Comparison of ENCODE assay signal across 32 cellular contexts in genomic region chr10:127368101-127368500, GRCh38.
"Had no signal": no experiment of that assay in that cellular context is flagged by ENCODE, and none has a peak within 500 bp of the region (broad histone marks: within the 10 kb centered on the region; RNA-seq: fewer than 3 reads in every experiment).

No MANE protein-coding gene starts in this region.

- H3K9me3 ChIP-seq: gastroesophageal sphincter had no signal

- H3K4me1 Mint-ChIP-seq: activated B cell treated with CpG ODN at 0.5 μM for 24 hours; activated T-helper 17 cell treated with anti-CD3 and anti-CD28 coated beads, Interleukin-2, amount 50 U/mL, for 72 hours; central memory CD8-positive, alpha-beta T cell; endodermal cell; T-helper 17 cell had no signal

- H3K27me3 ChIP-seq: brain microvascular endothelial cell, dorsolateral prefrontal cortex, foreskin keratinocyte, gastroesophageal sphincter had no signal

- H3K4me1 ChIP-seq: foreskin keratinocyte, gastroesophageal sphincter had no signal

- DNase-seq: activated B cell treated with CpG ODN at 0.5 μM for 24 hours; activated CD4-positive, alpha-beta T cell treated with anti-CD3 and anti-CD28 coated beads for 48 hours; activated CD4-positive, alpha-beta T cell treated with anti-CD3 and anti-CD28 coated beads, Interleukin-2, amount 50 U/mL, for 1 hour; activated CD4-positive, alpha-beta T cell treated with anti-CD3 and anti-CD28 coated beads, Interleukin-2, amount 50 U/mL, for 48 hours; activated CD8-positive, alpha-beta memory T cell treated with anti-CD3 and anti-CD28 coated beads for 24 hours; activated CD8-positive, alpha-beta T cell treated with anti-CD3 and anti-CD28 coated beads for 36 hours; activated effector memory CD4-positive, alpha-beta T cell treated with Interleukin-2 at 50 U/mL for 16 hours; activated gamma-delta T cell treated with Interleukin-2 at 50 U/mL for 16 hours; activated naive CD4-positive, alpha-beta T cell treated with anti-CD3 and anti-CD28 coated beads, Interleukin-2, amount 50 U/mL, for 16 hours; activated naive CD4-positive, alpha-beta T cell treated with Interleukin-2 at 50 U/mL for 16 hours; activated T-cell treated with anti-CD3 and anti-CD28 coated beads, Interleukin-2, amount 50 U/mL, for 24 hours; amniotic stem cell; anterior cingulate cortex; brain microvascular endothelial cell; dorsolateral prefrontal cortex; effector memory CD4-positive, alpha-beta T cell; endodermal cell; foreskin keratinocyte; head of caudate nucleus; T-helper 1 cell; T-helper 17 cell; T1000; WERI-Rb-1 had no signal

- H3K27me3 Mint-ChIP-seq: activated B cell treated with CpG ODN at 0.5 μM for 24 hours; activated CD8-positive, alpha-beta T cell treated with anti-CD3 and anti-CD28 coated beads for 36 hours; activated naive CD8-positive, alpha-beta T cell; activated T-cell treated with anti-CD3 and anti-CD28 coated beads, Interleukin-2, amount 50 U/mL, for 24 hours; activated T-helper 17 cell treated with anti-CD3 and anti-CD28 coated beads, Interleukin-2, amount 50 U/mL, for 72 hours; central memory CD8-positive, alpha-beta T cell; dendritic cell treated with granulocyte-macrophage colony-stimulating factor and Interleukin-4, amounts not matched to agents 40 ng/mL and 50 ng/mL, for 4 days had no signal

- H3K36me3 Mint-ChIP-seq: activated naive CD8-positive, alpha-beta T cell had no signal

- H3K36me3 ChIP-seq: brain microvascular endothelial cell, WERI-Rb-1 had no signal

- H3K4me3 Mint-ChIP-seq: activated B cell treated with CpG ODN at 0.5 μM for 24 hours; activated CD8-positive, alpha-beta T cell treated with anti-CD3 and anti-CD28 coated beads for 36 hours; activated naive CD8-positive, alpha-beta T cell; activated T-cell treated with anti-CD3 and anti-CD28 coated beads, Interleukin-2, amount 50 U/mL, for 24 hours; activated T-helper 17 cell treated with anti-CD3 and anti-CD28 coated beads, Interleukin-2, amount 50 U/mL, for 72 hours; central memory CD8-positive, alpha-beta T cell; dendritic cell treated with granulocyte-macrophage colony-stimulating factor and Interleukin-4, amounts not matched to agents 40 ng/mL and 50 ng/mL, for 4 days; endodermal cell; T-helper 17 cell; T-helper 2 cell treated with Interferon-gamma antibody and Interleukin-4, amounts not matched to agents 5 μg/mL and 100 μg/mL, for 36 hours had no signal

- H3K4me3 ChIP-seq: coronary artery, dorsolateral prefrontal cortex, gastroesophageal sphincter had no signal

- H3K27ac ChIP-seq: brain microvascular endothelial cell, coronary artery, foreskin keratinocyte, gastroesophageal sphincter, WERI-Rb-1 had no signal

- H3K9me3 Mint-ChIP-seq: activated B cell treated with CpG ODN at 0.5 μM for 24 hours; activated CD8-positive, alpha-beta T cell treated with anti-CD3 and anti-CD28 coated beads for 36 hours; activated T-cell treated with anti-CD3 and anti-CD28 coated beads, Interleukin-2, amount 50 U/mL, for 24 hours; activated T-helper 17 cell treated with anti-CD3 and anti-CD28 coated beads, Interleukin-2, amount 50 U/mL, for 72 hours; central memory CD8-positive, alpha-beta T cell; dendritic cell treated with granulocyte-macrophage colony-stimulating factor and Interleukin-4, amounts not matched to agents 40 ng/mL and 50 ng/mL, for 4 days; endodermal cell; T-helper 2 cell treated with Interferon-gamma antibody and Interleukin-4, amounts not matched to agents 5 μg/mL and 100 μg/mL, for 36 hours had no signal

- ATAC-seq: activated CD4-positive, CD25-positive, alpha-beta regulatory T cell treated with anti-CD3 and anti-CD28 coated beads, Interleukin-2, amount 50 U/mL, for 24 hours; activated CD8-positive, alpha-beta T cell treated with anti-CD3 and anti-CD28 coated beads for 36 hours; activated T-helper 17 cell treated with anti-CD3 and anti-CD28 coated beads, Interleukin-2, amount 50 U/mL, for 72 hours; esophagus mucosa; foreskin keratinocyte; gastroesophageal sphincter; T-helper 17 cell had no signal

- H3K27ac Mint-ChIP-seq: activated B cell treated with CpG ODN at 0.5 μM for 24 hours; activated CD8-positive, alpha-beta T cell treated with anti-CD3 and anti-CD28 coated beads for 36 hours; activated naive CD8-positive, alpha-beta T cell; activated T-cell treated with anti-CD3 and anti-CD28 coated beads, Interleukin-2, amount 50 U/mL, for 24 hours; activated T-helper 17 cell treated with anti-CD3 and anti-CD28 coated beads, Interleukin-2, amount 50 U/mL, for 72 hours; dendritic cell treated with granulocyte-macrophage colony-stimulating factor and Interleukin-4, amounts not matched to agents 40 ng/mL and 50 ng/mL, for 4 days; endodermal cell; T-helper 17 cell; T-helper 2 cell treated with Interferon-gamma antibody and Interleukin-4, amounts not matched to agents 5 μg/mL and 100 μg/mL, for 36 hours had no signal
